Comparison of ENCODE assay signal across 37 cellular contexts in genomic region chr9:64015136-64015535, GRCh38.
"Had no signal": no experiment of that assay in that cellular context is flagged by ENCODE, and none has a peak within 500 bp of the region (broad histone marks: within the 10 kb centered on the region; RNA-seq: fewer than 3 reads in every experiment).

No MANE protein-coding gene starts in this region.

- H3K27me3 Mint-ChIP-seq: activated B cell treated with CpG ODN at 0.5 μM for 24 hours; activated CD4-positive, alpha-beta memory T cell treated with anti-CD3 and anti-CD28 coated beads for 36 hours; activated naive CD8-positive, alpha-beta T cell treated with anti-CD3 and anti-CD28 coated beads, Interleukin-2, amount 10 ng/mL, durations not matched to agents 7 days and 5 days; activated T-helper 17 cell treated with anti-CD3 and anti-CD28 coated beads, Interleukin-2, amount 50 U/mL, for 72 hours; brain had no signal

- H3K4me3 Mint-ChIP-seq: activated B cell treated with CpG ODN at 0.5 μM for 24 hours; activated CD4-positive, alpha-beta memory T cell treated with anti-CD3 and anti-CD28 coated beads for 36 hours; activated naive CD8-positive, alpha-beta T cell treated with anti-CD3 and anti-CD28 coated beads, Interleukin-2, amount 10 ng/mL, durations not matched to agents 7 days and 5 days; activated T-cell treated with anti-CD3 and anti-CD28 coated beads, Interleukin-2, amount 50 U/mL, for 72 hours; activated T-helper 17 cell treated with anti-CD3 and anti-CD28 coated beads, Interleukin-2, amount 50 U/mL, for 72 hours; brain had no signal

- H3K9me3 ChIP-seq: adrenal gland, SJSA1 had no signal

- H3K27ac Mint-ChIP-seq: activated B cell treated with CpG ODN at 0.5 μM for 24 hours; activated CD4-positive, alpha-beta memory T cell treated with anti-CD3 and anti-CD28 coated beads for 36 hours; activated naive CD8-positive, alpha-beta T cell treated with anti-CD3 and anti-CD28 coated beads, Interleukin-2, amount 10 ng/mL, durations not matched to agents 7 days and 5 days; activated T-cell treated with anti-CD3 and anti-CD28 coated beads, Interleukin-2, amount 50 U/mL, for 72 hours; activated T-helper 17 cell treated with anti-CD3 and anti-CD28 coated beads, Interleukin-2, amount 50 U/mL, for 72 hours; brain had no signal

- H3K27me3 ChIP-seq: adrenal gland, SJSA1 had no signal

- DNase-seq: activated B cell treated with CpG ODN at 0.5 μM for 24 hours; activated CD4-positive, alpha-beta memory T cell treated with anti-CD3 and anti-CD28 coated beads for 36 hours; activated CD4-positive, alpha-beta T cell treated with anti-CD3 and anti-CD28 coated beads for 4 hours; activated CD4-positive, alpha-beta T cell treated with anti-CD3 and anti-CD28 coated beads, Interleukin-2, amount 50 U/mL, for 1 hour; activated CD4-positive, CD25-positive, alpha-beta regulatory T cell treated with anti-CD3 and anti-CD28 coated beads, Interleukin-2, amount 50 U/mL, for 72 hours; activated CD8-positive, alpha-beta memory T cell treated with anti-CD3 and anti-CD28 coated beads, Interleukin-2, amount 50 U/mL, for 4 hours; activated effector memory CD4-positive, alpha-beta T cell treated with anti-CD3 and anti-CD28 coated beads, Interleukin-2, amount 50 U/mL, for 16 hours; activated naive CD4-positive, alpha-beta T cell; activated naive CD4-positive, alpha-beta T cell treated with anti-CD3 and anti-CD28 coated beads, Interleukin-2, amount 50 U/mL, for 16 hours; activated naive CD8-positive, alpha-beta T cell treated with anti-CD3 and anti-CD28 coated beads, Interleukin-2, amount 10 ng/mL, durations not matched to agents 7 days and 5 days; activated T-cell treated with anti-CD3 and anti-CD28 coated beads for 4 hours; activated T-cell treated with anti-CD3 and anti-CD28 coated beads, Interleukin-2, amount 50 U/mL, for 72 hours; adrenal gland; caudate nucleus; cerebellar nuclear complex; Kasumi-1; KG1; MM.1S; MV-4-11; NCI-H1092; NCI-H1436 treated with DMSO at 0.1 percent for 48 hours; NCI-H1694 treated with DMSO at 0.1 percent for 48 hours; NCI-H2029; NCI-H345; NCI-H524 treated with DMSO at 0.1 percent for 48 hours; NK-92 treated with Interleukin-12 subunit alpha and Interleukin-12 subunit beta, amount 100 ng/mL, for 24 hours; OCI-M1; SHP77 treated with DMSO at 0.1 percent for 48 hours; SW 1271; T-helper 1 cell; T-helper 2 cell; T-helper 9 cell had no signal

- H3K4me1 ChIP-seq: adrenal gland, SJSA1 had no signal

- H3K4me1 Mint-ChIP-seq: activated B cell treated with CpG ODN at 0.5 μM for 24 hours; activated naive CD8-positive, alpha-beta T cell treated with anti-CD3 and anti-CD28 coated beads, Interleukin-2, amount 10 ng/mL, durations not matched to agents 7 days and 5 days; activated T-helper 17 cell treated with anti-CD3 and anti-CD28 coated beads, Interleukin-2, amount 50 U/mL, for 72 hours; brain had no signal

- H3K36me3 ChIP-seq: adrenal gland, SJSA1 had no signal

- H3K36me3 Mint-ChIP-seq: activated CD4-positive, alpha-beta memory T cell treated with anti-CD3 and anti-CD28 coated beads for 36 hours; brain had no signal

- H3K27ac ChIP-seq: adrenal gland, SJSA1, VCaP had no signal

- H3K4me3 ChIP-seq: adrenal gland, SJSA1 had no signal

- ATAC-seq: activated T-cell treated with anti-CD3 and anti-CD28 coated beads, Interleukin-2, amount 50 U/mL, for 72 hours; activated T-helper 17 cell treated with anti-CD3 and anti-CD28 coated beads, Interleukin-2, amount 50 U/mL, for 72 hours; Panc1 had no signal
